Comparison of ENCODE assay signal across 15 cellular contexts in the genomic region with DNA sequence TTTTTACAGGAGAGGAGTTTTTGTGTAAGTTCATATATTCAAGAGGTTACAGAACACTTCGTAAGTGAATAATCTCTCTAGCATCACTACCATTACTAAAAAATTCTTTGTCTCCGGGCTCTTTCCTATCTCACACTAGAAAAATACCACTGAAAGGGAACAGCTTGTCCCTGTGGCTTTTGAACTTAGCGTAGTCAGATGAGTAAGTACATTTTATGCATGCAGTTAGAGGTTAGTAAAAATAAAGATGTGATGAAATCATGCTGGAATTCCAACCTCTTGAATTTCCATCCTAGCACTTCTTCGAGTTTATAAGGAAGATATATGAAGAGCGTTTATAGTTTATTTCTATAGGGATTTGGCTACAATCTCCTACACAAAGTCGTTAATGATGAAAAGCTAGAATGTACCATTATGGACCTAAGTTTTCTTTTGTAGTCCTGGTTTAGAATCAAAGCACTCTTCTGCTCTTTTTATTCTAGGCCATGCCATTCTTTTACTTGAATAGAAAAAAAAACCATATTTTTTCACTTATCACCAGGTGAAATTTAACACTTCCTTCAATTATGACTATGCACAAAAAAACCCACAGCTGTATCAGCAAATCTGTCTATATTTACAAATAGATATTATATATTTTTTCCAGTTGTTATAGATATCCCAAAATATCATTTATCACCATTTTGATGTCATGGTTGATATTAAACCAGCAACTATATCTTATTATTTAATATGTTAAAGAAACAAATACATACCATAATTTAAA.
A peak's percentile ranks its signal among the peaks of the same experiment; 100 is the strongest.
DNase-seq lines count a peak whose midpoint lies in the region; ATAC-seq and FAIRE-seq lines count a peak whose summit lies in the region.
"Had no signal": no experiment of that assay in that cellular context is flagged by ENCODE, and none has a peak within 500 bp of the region (broad histone marks: within the 10 kb centered on the region; RNA-seq: fewer than 3 reads in every experiment).

No MANE protein-coding gene starts in this region.

- H2BK5ac ChIP-seq in mesendoderm (ENCODE audit: low read length), result no peak overlapping the region

- ATAC-seq in HG02623 (IDR thresholded peaks at IDR 0.05; ENCODE audit: unreplicated experiment) (no peak), GM19467 (IDR thresholded peaks at IDR 0.05; ENCODE audit: unreplicated experiment) (no peak), GM19035 (IDR thresholded peaks at IDR 0.05; ENCODE audit: unreplicated experiment) (no peak)
- ATAC-seq: Panc1 had no signal

- no peaks in the 10 kb centered on the region for H3K4me1 ChIP-seq in mesendoderm (ENCODE audit: control insufficient read depth, low read depth, low read length)
- H3K4me1 ChIP-seq: heart right ventricle had no signal

- WGBS in mesendoderm (ENCODE audit: extremely low coverage, insufficient coverage, low lambda C conversion rate), result no CpG with 5 or more reads among the region's 6 CpGs

- peak; percentile 13 for DNase-seq in AG20443 (ENCODE audit: low spot score)
- peak; percentile 38 for DNase-seq in NCI-H226
- peak; percentile 47 for DNase-seq in mesendoderm
- no peak for DNase-seq in D341Med (ENCODE audit: low spot score)
- DNase-seq: activated CD8-positive, alpha-beta memory T cell treated with anti-CD3 and anti-CD28 coated beads for 24 hours; activated naive CD4-positive, alpha-beta T cell treated with Interleukin-2 at 50 U/mL for 16 hours; heart right ventricle had no signal

- no peak overlapping the region for H3K9ac ChIP-seq in mesendoderm (ENCODE audit: low read length)

- no peaks in the 10 kb centered on the region for H3K36me3 ChIP-seq in mesendoderm (ENCODE audit: control insufficient read depth, insufficient read depth, low read length)
- H3K36me3 ChIP-seq: heart right ventricle had no signal

- H2BK120ac ChIP-seq in mesendoderm (ENCODE audit: low read depth, low read length), result no peak overlapping the region

- no peak overlapping the region for H2BK15ac ChIP-seq in mesendoderm (replicated peaks; ENCODE audit: low read depth)

- no peak overlapping the region for H2AK5ac ChIP-seq in mesendoderm (ENCODE audit: low read length)

- H3K4me3 ChIP-seq in mesendoderm (ENCODE audit: low read length), result no peak overlapping the region
- H3K4me3 ChIP-seq: coronary artery, heart right ventricle had no signal

- H4K8ac ChIP-seq in mesendoderm (ENCODE audit: low read depth, low read length), result no peak overlapping the region

- no peaks in the 10 kb centered on the region for H3K27me3 ChIP-seq in mesendoderm (ENCODE audit: insufficient read depth, low read length, poor library complexity)
- H3K27me3 ChIP-seq: heart right ventricle had no signal

- H3K56ac ChIP-seq in mesendoderm (ENCODE audit: low read length), result no peak overlapping the region

- H3K79me1 ChIP-seq in mesendoderm (ENCODE audit: low read length), result no peaks in the 10 kb centered on the region

- H4K5ac ChIP-seq in mesendoderm (ENCODE audit: low read length), result no peak overlapping the region

- no peaks in the 10 kb centered on the region for H3K79me2 ChIP-seq in mesendoderm (ENCODE audit: control insufficient read depth, insufficient read depth, low read length)

- no peak overlapping the region for H3K4me2 ChIP-seq in mesendoderm (ENCODE audit: low read length)

- H3K27ac ChIP-seq in mesendoderm (ENCODE audit: low read depth, low read length), result no peak overlapping the region
- H3K27ac ChIP-seq: C4-2B, coronary artery, heart right ventricle, HL-60 had no signal

- H3K23ac ChIP-seq in mesendoderm (ENCODE audit: low read length), result no peak overlapping the region

- no peak overlapping the region for H3K4ac ChIP-seq in mesendoderm (ENCODE audit: low read depth, low read length)

- peak; percentile 29 for FAIRE-seq in endometrium (lab: Jason Lieb, UNC)

- H3K18ac ChIP-seq in mesendoderm (ENCODE audit: low read length), result no peak overlapping the region
